In genomic region chr5:121962943-121963342, GRCh38 we compare ENCODE assay signal across 8 cellular contexts. TPM values are rescaled to one million over a fixed set of nuclear protein-coding genes. Genes with fewer than 3 reads are reported as not detected.
A peak's percentile ranks its signal among the peaks of the same experiment; 100 is the strongest.
DNase-seq lines count a peak whose midpoint lies in the region; ATAC-seq and TF ChIP-seq lines count a peak whose summit lies in the region.

No MANE protein-coding gene starts in this region.

- no peaks in the 10 kb centered on the region for H3K36me3 ChIP-seq in H7 (replicated peaks; ENCODE audit: control insufficient read depth, insufficient read depth, low read length)
- H3K36me3 ChIP-seq in RWPE2 (ENCODE audit: low read depth): no peaks in the 10 kb centered on the region

- H3K9me3 ChIP-seq in RWPE2 (ENCODE audit: severe bottlenecking): no peaks in the 10 kb centered on the region

- H3K4me3 ChIP-seq in H7 (ENCODE audit: insufficient read depth, low read depth, low read length): peak overlapping the region; percentile 81; the same call in 1 of the 2 replicates
- H3K4me3 ChIP-seq in RWPE2 (ENCODE audit: severe bottlenecking): peak overlapping the region; percentile 76
- peak overlapping the region; percentile 97 for H3K4me3 ChIP-seq in fibroblast of the aortic adventitia (ENCODE audit: low read depth, low read length)
- H3K4me3 ChIP-seq in skeletal muscle cell (ENCODE audit: low read depth, low read length): peak overlapping the region; percentile 99

- peaks cover 7% of the 10 kb centered on the region for H3K4me1 ChIP-seq in RWPE2 (ENCODE audit: insufficient read depth, poor library complexity, severe bottlenecking)

- ATAC-seq in RWPE2 (ENCODE audit: low read depth) (0 out of 3 replicates have a peak, but pooled peaks have one; percentile 7), GM21390 (IDR thresholded peaks at IDR 0.05; ENCODE audit: unreplicated experiment) (no peak), HG02763 (IDR thresholded peaks at IDR 0.05; ENCODE audit: unreplicated experiment) (no peak), GM18517 (IDR thresholded peaks at IDR 0.05; ENCODE audit: unreplicated experiment) (no peak)

- H3K27me3 ChIP-seq in H7 (ENCODE audit: control insufficient read depth, insufficient read depth, low read length): no peaks in the 10 kb centered on the region
- peaks cover 2% of the 10 kb centered on the region for H3K27me3 ChIP-seq in RWPE2 (ENCODE audit: insufficient read depth, poor library complexity, severe bottlenecking)

- peak overlapping the region; percentile 52 for H3K27ac ChIP-seq in RWPE2 (ENCODE audit: poor library complexity, severe bottlenecking)

- no peak for TF ChIP-seq CTCF in RWPE2 (IDR thresholded peaks at IDR 0.05; ENCODE audit: poor library complexity, severe bottlenecking)
- no peak for TF ChIP-seq CTCF in fibroblast of the aortic adventitia (IDR thresholded peaks at IDR 0.05; ENCODE audit: insufficient read depth, low read length)
- TF ChIP-seq CTCF in GM13977 (IDR thresholded peaks at IDR 0.05; ENCODE audit: extremely low read depth, insufficient read depth, missing control alignments): no peak

- DNase-seq in H7: no peak
- no peak for DNase-seq in RWPE2 (ENCODE audit: low spot score)
- no peak for DNase-seq in fibroblast of the aortic adventitia (ENCODE audit: low read depth)
- no peak for DNase-seq in skeletal muscle cell (ENCODE audit: low read depth)
- DNase-seq in GM13977 (ENCODE audit: low spot score): no peak

- in situ Hi-C loops in GM13977 (cut with MboI; ENCODE audit: low pct_unique_long_range_greater_than_20kb, low sequenced_read_pairs, unreplicated experiment): no loop called here

RNA-seq across cellular contexts. Expression of gene SRFBP1, which starts 1.2 kb away (rescaled TPM):
- 11.9 and 18.5 TPM in 2 replicates for total RNA-seq in H7 (2014; rRNA removed; shearing (Covaris generic))
- 14.8 and 22.0 TPM in 2 replicates for total RNA-seq in fibroblast of the aortic adventitia (ENCODE audit: low replicate concordance)
